ENCODE assay signal across 1 cellular context in the genomic region with DNA sequence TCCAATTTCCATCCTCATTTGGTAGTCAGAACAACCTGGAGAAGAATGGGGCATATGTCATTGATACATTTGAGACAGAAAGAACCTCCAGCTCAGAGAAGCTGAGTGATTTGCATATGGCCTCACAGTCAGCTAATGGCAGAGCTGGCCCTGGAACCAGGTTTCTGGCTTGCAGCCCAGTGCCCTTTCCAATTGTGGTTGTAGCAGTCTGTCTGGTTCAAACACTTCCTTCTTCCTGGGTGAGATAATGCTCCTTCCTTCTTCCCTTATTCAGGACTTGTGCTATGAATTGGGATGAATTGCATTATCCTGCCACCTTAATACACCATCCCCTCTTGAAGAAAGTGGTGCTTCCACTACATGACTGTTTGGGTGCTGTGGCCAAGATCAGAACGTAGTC.
TF ChIP-seq lines count a peak whose summit lies in the region.

No MANE protein-coding gene starts in this region.

TF ChIP-seq in SK-N-SH, 30 proteins besides CTCF, POLR2A, EP300 and RAD21 (continued from another document):
- TF ChIP-seq, protein P1, sequence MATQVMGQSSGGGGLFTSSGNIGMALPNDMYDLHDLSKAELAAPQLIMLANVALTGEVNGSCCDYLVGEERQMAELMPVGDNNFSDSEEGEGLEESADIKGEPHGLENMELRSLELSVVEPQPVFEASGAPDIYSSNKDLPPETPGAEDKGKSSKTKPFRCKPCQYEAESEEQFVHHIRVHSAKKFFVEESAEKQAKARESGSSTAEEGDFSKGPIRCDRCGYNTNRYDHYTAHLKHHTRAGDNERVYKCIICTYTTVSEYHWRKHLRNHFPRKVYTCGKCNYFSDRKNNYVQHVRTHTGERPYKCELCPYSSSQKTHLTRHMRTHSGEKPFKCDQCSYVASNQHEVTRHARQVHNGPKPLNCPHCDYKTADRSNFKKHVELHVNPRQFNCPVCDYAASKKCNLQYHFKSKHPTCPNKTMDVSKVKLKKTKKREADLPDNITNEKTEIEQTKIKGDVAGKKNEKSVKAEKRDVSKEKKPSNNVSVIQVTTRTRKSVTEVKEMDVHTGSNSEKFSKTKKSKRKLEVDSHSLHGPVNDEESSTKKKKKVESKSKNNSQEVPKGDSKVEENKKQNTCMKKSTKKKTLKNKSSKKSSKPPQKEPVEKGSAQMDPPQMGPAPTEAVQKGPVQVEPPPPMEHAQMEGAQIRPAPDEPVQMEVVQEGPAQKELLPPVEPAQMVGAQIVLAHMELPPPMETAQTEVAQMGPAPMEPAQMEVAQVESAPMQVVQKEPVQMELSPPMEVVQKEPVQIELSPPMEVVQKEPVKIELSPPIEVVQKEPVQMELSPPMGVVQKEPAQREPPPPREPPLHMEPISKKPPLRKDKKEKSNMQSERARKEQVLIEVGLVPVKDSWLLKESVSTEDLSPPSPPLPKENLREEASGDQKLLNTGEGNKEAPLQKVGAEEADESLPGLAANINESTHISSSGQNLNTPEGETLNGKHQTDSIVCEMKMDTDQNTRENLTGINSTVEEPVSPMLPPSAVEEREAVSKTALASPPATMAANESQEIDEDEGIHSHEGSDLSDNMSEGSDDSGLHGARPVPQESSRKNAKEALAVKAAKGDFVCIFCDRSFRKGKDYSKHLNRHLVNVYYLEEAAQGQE (IDR thresholded peaks at IDR 0.05; ENCODE audit: low read depth, low read length), result no peak
- TF ChIP-seq, protein P2, sequence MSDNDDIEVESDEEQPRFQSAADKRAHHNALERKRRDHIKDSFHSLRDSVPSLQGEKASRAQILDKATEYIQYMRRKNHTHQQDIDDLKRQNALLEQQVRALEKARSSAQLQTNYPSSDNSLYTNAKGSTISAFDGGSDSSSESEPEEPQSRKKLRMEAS (IDR thresholded peaks at IDR 0.05; ENCODE audit: low read depth), result no peak
- TF ChIP-seq, protein P3, sequence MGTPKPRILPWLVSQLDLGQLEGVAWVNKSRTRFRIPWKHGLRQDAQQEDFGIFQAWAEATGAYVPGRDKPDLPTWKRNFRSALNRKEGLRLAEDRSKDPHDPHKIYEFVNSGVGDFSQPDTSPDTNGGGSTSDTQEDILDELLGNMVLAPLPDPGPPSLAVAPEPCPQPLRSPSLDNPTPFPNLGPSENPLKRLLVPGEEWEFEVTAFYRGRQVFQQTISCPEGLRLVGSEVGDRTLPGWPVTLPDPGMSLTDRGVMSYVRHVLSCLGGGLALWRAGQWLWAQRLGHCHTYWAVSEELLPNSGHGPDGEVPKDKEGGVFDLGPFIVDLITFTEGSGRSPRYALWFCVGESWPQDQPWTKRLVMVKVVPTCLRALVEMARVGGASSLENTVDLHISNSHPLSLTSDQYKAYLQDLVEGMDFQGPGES (IDR thresholded peaks at IDR 0.05; ENCODE audit: low read depth, low read length), result no peak
- TF ChIP-seq POLR2AphosphoS5 (IDR thresholded peaks at IDR 0.05; ENCODE audit: low read depth, low read length) (no peak), YY1 (IDR thresholded peaks at IDR 0.05; ENCODE audit: low read depth) (no peak), FOXJ3 (CRISPR knock-in tag; IDR thresholded peaks at IDR 0.05) (no peak), FOXM1 (IDR thresholded peaks at IDR 0.05; ENCODE audit: low read depth) (no peak), CHD2 (IDR thresholded peaks at IDR 0.05; ENCODE audit: low read length, partially characterized antibody) (no peak), RFX5 (IDR thresholded peaks at IDR 0.05; ENCODE audit: low read length) (no peak), RXRA (IDR thresholded peaks at IDR 0.05; ENCODE audit: borderline replicate concordance, low read depth) (no peak), GABPA (IDR thresholded peaks at IDR 0.05; ENCODE audit: low read depth) (no peak), GATA2 (CRISPR knock-in tag; IDR thresholded peaks at IDR 0.05) (no peak)
- TF ChIP-seq, protein P4, sequence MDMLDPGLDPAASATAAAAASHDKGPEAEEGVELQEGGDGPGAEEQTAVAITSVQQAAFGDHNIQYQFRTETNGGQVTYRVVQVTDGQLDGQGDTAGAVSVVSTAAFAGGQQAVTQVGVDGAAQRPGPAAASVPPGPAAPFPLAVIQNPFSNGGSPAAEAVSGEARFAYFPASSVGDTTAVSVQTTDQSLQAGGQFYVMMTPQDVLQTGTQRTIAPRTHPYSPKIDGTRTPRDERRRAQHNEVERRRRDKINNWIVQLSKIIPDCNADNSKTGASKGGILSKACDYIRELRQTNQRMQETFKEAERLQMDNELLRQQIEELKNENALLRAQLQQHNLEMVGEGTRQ (IDR thresholded peaks at IDR 0.05; ENCODE audit: borderline replicate concordance, low read depth, low read length), result no peak
